ENCODE assay signal across 8 cellular contexts in genomic region chr11:363948-364761, GRCh38. TPM values are rescaled to one million over a fixed set of nuclear protein-coding genes. Genes with fewer than 3 reads are reported as not detected.
DNase-seq lines count a peak whose midpoint lies in the region; ATAC-seq and TF ChIP-seq lines count a peak whose summit lies in the region.

No MANE protein-coding gene starts in this region.

- DNase-seq in GM12865 (ENCODE audit: low read depth) (peak; percentile 72), NCI-H146 (lab: John Stamatoyannopoulos, UW) (peak; percentile 96), foreskin fibroblast (peak; percentile 30 to 72), superior temporal gyrus (ENCODE audit: extremely low spot score) (no peak)
- peak; percentile 62 for DNase-seq in activated CD4-positive, alpha-beta memory T cell treated with anti-CD3 and anti-CD28 coated beads, Interleukin-2, amount 10 ng/mL, durations not matched to agents 7 days and 5 days
- DNase-seq in stimulated activated CD4-positive, alpha-beta T cell treated with anti-CD3 and anti-CD28 coated beads, Interleukin-15, amount 100 ng/mL, for 48 hours (ENCODE audit: low read depth in 2 of 2) = peak; percentile 28 to 30

- ATAC-seq in HG02571 (IDR thresholded peaks at IDR 0.05; ENCODE audit: unreplicated experiment) (no peak), HG02885 (IDR thresholded peaks at IDR 0.05; ENCODE audit: poor library complexity, unreplicated experiment) (no peak)

- H3K4me1 Mint-ChIP-seq in activated CD4-positive, alpha-beta memory T cell treated with anti-CD3 and anti-CD28 coated beads, Interleukin-2, amount 10 ng/mL, durations not matched to agents 7 days and 5 days = peaks cover 9% of the 10 kb centered on the region

- peaks cover 2% of the 10 kb centered on the region for H3K9me3 Mint-ChIP-seq in activated CD4-positive, alpha-beta memory T cell treated with anti-CD3 and anti-CD28 coated beads, Interleukin-2, amount 10 ng/mL, durations not matched to agents 7 days and 5 days

- H3K4me3 ChIP-seq in GM12865 (ENCODE audit: low read depth, low read length) = no peak overlapping the region
- H3K4me3 ChIP-seq in foreskin fibroblast (ENCODE audit: low read depth in 1 of 2, low read length in 2 of 2) = no peak overlapping the region

- POLR2A ChIA-PET in activated CD4-positive, alpha-beta memory T cell treated with anti-CD3 and anti-CD28 coated beads, Interleukin-2, amount 10 ng/mL, durations not matched to agents 7 days and 5 days (lab: Charles Lee) = interaction anchor here (0.8 to 1.5 kb wide), 5 partner anchors 37 to 122 kb away, joined by 3 to 4 read pairs (median 3); no protein-coding TSS in a partner anchor

- TF ChIP-seq CTCF in GM12865 (IDR thresholded peaks at IDR 0.05; ENCODE audit: insufficient read depth, low read depth, low read length, missing control alignments) (peak; percentile 64), foreskin fibroblast (IDR thresholded peaks at IDR 0.05; ENCODE audit: low read depth, low read length) (peak; percentile 22)

- H3K27me3 Mint-ChIP-seq in activated CD4-positive, alpha-beta memory T cell treated with anti-CD3 and anti-CD28 coated beads, Interleukin-2, amount 10 ng/mL, durations not matched to agents 7 days and 5 days = peaks cover 38% of the 10 kb centered on the region

- no peak overlapping the region for H3K27ac Mint-ChIP-seq in activated CD4-positive, alpha-beta memory T cell treated with anti-CD3 and anti-CD28 coated beads, Interleukin-2, amount 10 ng/mL, durations not matched to agents 7 days and 5 days

- CTCF ChIA-PET in activated CD4-positive, alpha-beta memory T cell treated with anti-CD3 and anti-CD28 coated beads, Interleukin-2, amount 10 ng/mL, durations not matched to agents 7 days and 5 days (lab: Charles Lee) = interaction anchor here (0.7 to 4.4 kb wide), 14 partner anchors 9 to 197 kb away, joined by 3 to 36 read pairs (median 4); partner anchors contain the start of gene NLRP6

- H3K36me3 Mint-ChIP-seq in activated CD4-positive, alpha-beta memory T cell treated with anti-CD3 and anti-CD28 coated beads, Interleukin-2, amount 10 ng/mL, durations not matched to agents 7 days and 5 days (ENCODE audit: low read depth) = peaks cover 2% of the 10 kb centered on the region

- H3K4me3 Mint-ChIP-seq in activated CD4-positive, alpha-beta memory T cell treated with anti-CD3 and anti-CD28 coated beads, Interleukin-2, amount 10 ng/mL, durations not matched to agents 7 days and 5 days = no peak overlapping the region

RNA-seq across cellular contexts. Expression of gene B4GALNT4, which starts 5.1 kb away (rescaled TPM):
- total RNA-seq in activated CD4-positive, alpha-beta memory T cell treated with anti-CD3 and anti-CD28 coated beads, Interleukin-2, amount 10 ng/mL, durations not matched to agents 7 days and 5 days = under 1 TPM; 0.23 to 0.53 TPM

RNA-seq across cellular contexts. Expression of gene PKP3, which starts 29.9 kb away (rescaled TPM):
- total RNA-seq in activated CD4-positive, alpha-beta memory T cell treated with anti-CD3 and anti-CD28 coated beads, Interleukin-2, amount 10 ng/mL, durations not matched to agents 7 days and 5 days = not detected

RNA-seq across cellular contexts. Expression of gene IFITM3, which starts 43.5 kb away (rescaled TPM):
- 10 to 100 TPM; 52.3 to 58.8 TPM for total RNA-seq in activated CD4-positive, alpha-beta memory T cell treated with anti-CD3 and anti-CD28 coated beads, Interleukin-2, amount 10 ng/mL, durations not matched to agents 7 days and 5 days

RNA-seq across cellular contexts. Expression of gene IFITM1, which starts 50.3 kb away (rescaled TPM):
- 1,000 to 10,000 TPM; 1,010 to 1,055 TPM for total RNA-seq in activated CD4-positive, alpha-beta memory T cell treated with anti-CD3 and anti-CD28 coated beads, Interleukin-2, amount 10 ng/mL, durations not matched to agents 7 days and 5 days

RNA-seq across cellular contexts. Expression of gene SIGIRR, which starts 50.6 kb away (rescaled TPM):
- 100 to 1,000 TPM; 170 to 178 TPM for total RNA-seq in activated CD4-positive, alpha-beta memory T cell treated with anti-CD3 and anti-CD28 coated beads, Interleukin-2, amount 10 ng/mL, durations not matched to agents 7 days and 5 days
